In the genomic region with DNA sequence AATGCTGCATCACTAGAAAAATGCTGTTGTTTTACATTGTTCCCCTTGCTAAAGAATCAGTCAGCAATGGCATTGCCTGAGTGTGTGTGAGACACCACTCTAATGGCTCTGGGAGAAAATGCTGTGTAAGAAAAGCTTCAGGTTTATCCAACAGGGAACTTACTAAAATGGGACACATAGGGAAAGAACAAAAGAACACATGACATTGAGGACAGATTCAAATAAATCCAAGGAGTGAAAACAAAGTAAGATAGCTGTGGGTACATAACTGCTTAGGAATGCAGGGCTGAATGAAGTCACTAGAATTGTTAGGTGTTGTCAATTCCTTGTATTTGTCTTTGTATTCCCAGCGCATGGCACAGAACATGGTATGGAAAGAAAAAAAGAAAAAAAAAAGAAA, we compare ENCODE assay signal across 33 cellular contexts. TPM values are rescaled to one million over a fixed set of nuclear protein-coding genes. Genes with fewer than 3 reads are reported as not detected.
A peak's percentile ranks its signal among the peaks of the same experiment; 100 is the strongest.
DNase-seq lines count a peak whose midpoint lies in the region; ATAC-seq and TF ChIP-seq lines count a peak whose summit lies in the region.
"Had no signal": no experiment of that assay in that cellular context is flagged by ENCODE, and none has a peak within 500 bp of the region (broad histone marks: within the 10 kb centered on the region; RNA-seq: fewer than 3 reads in every experiment).

No MANE protein-coding gene starts in this region.

- peak overlapping the region; percentile 93 for H3K27ac ChIP-seq in GM23248
- H3K27ac ChIP-seq in ascending aorta, result peak overlapping the region; percentile 91
- H3K27ac ChIP-seq in WERI-Rb-1, result no peak overlapping the region
- H3K27ac ChIP-seq: BLaER1, colonic mucosa, gastrocnemius medialis, KMS-11, left lung, SK-N-MC, skin epidermis, VCaP had no signal

- no peak overlapping the region for H3K27ac Mint-ChIP-seq in T-helper 17 cell
- H3K27ac Mint-ChIP-seq: activated naive CD4-positive, alpha-beta T cell treated with anti-CD3 and anti-CD28 coated beads for 36 hours; activated T-helper 1 cell treated with anti-CD3 and anti-CD28 coated beads, Interleukin-12 subunit alpha, Interleukin-12 subunit beta, Interleukin-2, Interleukin-4 antibody, amounts not matched to agents 30 ng/mL and 10 ng/mL and 1 ng/mL, durations not matched to agents 14 hours and 24 hours and 36 hours; naive B cell had no signal

- H3K9me3 ChIP-seq in GM23248 (ENCODE audit: low read depth) (no peaks in the 10 kb centered on the region), ascending aorta (no peaks in the 10 kb centered on the region), skeletal muscle satellite cell (replicated peaks; ENCODE audit: low read length) (no peaks in the 10 kb centered on the region), WERI-Rb-1 (ENCODE audit: severe bottlenecking) (no peaks in the 10 kb centered on the region), T-helper 17 cell (ENCODE audit: control insufficient read depth, low read length, poor library complexity, severe bottlenecking) (no peaks in the 10 kb centered on the region)
- H3K9me3 ChIP-seq: BLaER1, colonic mucosa, gastrocnemius medialis, left lung, stomach, transverse colon had no signal

- H4K20me1 ChIP-seq in GM23248 (ENCODE audit: insufficient read depth), result peaks cover 13% of the 10 kb centered on the region; the same call in 1 of the 2 replicates
- H4K20me1 ChIP-seq: BLaER1 had no signal

- H3K79me2 ChIP-seq in GM23248 (ENCODE audit: insufficient read depth), result peaks cover 100% of the 10 kb centered on the region

- H3F3A ChIP-seq in GM23248 (ENCODE audit: insufficient read depth), result peaks cover 100% of the 10 kb centered on the region

- no peaks in the 10 kb centered on the region for H3K4me1 Mint-ChIP-seq in T-helper 17 cell
- H3K4me1 Mint-ChIP-seq: naive B cell had no signal

- intact Hi-C loops in ascending aorta (cut with DNase I), result no loop called here

- H3K27me3 ChIP-seq in GM23248 (replicated peaks; ENCODE audit: insufficient read depth), result no peaks in the 10 kb centered on the region
- H3K27me3 ChIP-seq in ascending aorta, result no peaks in the 10 kb centered on the region
- H3K27me3 ChIP-seq in skeletal muscle satellite cell (ENCODE audit: control insufficient read depth, insufficient read depth, low read length), result no peaks in the 10 kb centered on the region
- H3K27me3 ChIP-seq in WERI-Rb-1 (ENCODE audit: insufficient read depth, low read depth, severe bottlenecking), result no peaks in the 10 kb centered on the region
- H3K27me3 ChIP-seq: BLaER1, colonic mucosa, gastrocnemius medialis, transverse colon had no signal

- in situ Hi-C loops in GM23248 (cut with MboI), result no loop called here

- no peak overlapping the region for H2AFZ ChIP-seq in GM23248

- H3K27me3 Mint-ChIP-seq in T-helper 17 cell, result peaks cover 19% of the 10 kb centered on the region

- H3K9me2 ChIP-seq in GM23248 (ENCODE audit: insufficient read depth), result no peaks in the 10 kb centered on the region

- TF ChIP-seq CTCF in ascending aorta (IDR thresholded peaks at IDR 0.05) (no peak), fibroblast of villous mesenchyme (IDR thresholded peaks at IDR 0.05; ENCODE audit: insufficient read depth, low read depth, low read length) (no peak), WERI-Rb-1 (IDR thresholded peaks at IDR 0.05; ENCODE audit: low read depth, low read length) (no peak)

- 92 to 100% methylated on average over 1 of the region's 1 CpG for WGBS in GM23248 (ENCODE audit: low coverage in 1 of 2, low lambda C conversion rate in 2 of 2, missing lambda C conversion rate in 2 of 2), 2 experiments

- H3K4me3 ChIP-seq in GM23248, result peak overlapping the region; percentile 99
- H3K4me3 ChIP-seq in ascending aorta, result no peak overlapping the region
- no peak overlapping the region for H3K4me3 ChIP-seq in fibroblast of villous mesenchyme (ENCODE audit: low read depth, low read length)
- H3K4me3 ChIP-seq in skeletal muscle satellite cell (ENCODE audit: low read length), result no peak overlapping the region
- no peak overlapping the region for H3K4me3 ChIP-seq in WERI-Rb-1 (ENCODE audit: low read depth, low read length)
- H3K4me3 ChIP-seq: BLaER1, colonic mucosa, gastrocnemius medialis, left lung, SK-N-MC, skin epidermis, stomach, transverse colon had no signal

- H3K36me3 ChIP-seq in GM23248 (ENCODE audit: low read depth), result peaks cover 99% of the 10 kb centered on the region
- H3K36me3 ChIP-seq in ascending aorta, result peaks cover 16 to 27% of the 10 kb centered on the region in 2 donors
- peaks cover 91% of the 10 kb centered on the region for H3K36me3 ChIP-seq in skeletal muscle satellite cell (ENCODE audit: insufficient read depth, low read length)
- no peaks in the 10 kb centered on the region for H3K36me3 ChIP-seq in WERI-Rb-1
- H3K36me3 ChIP-seq: BLaER1, colonic mucosa, left lung, transverse colon had no signal

- no peak overlapping the region for H3K4me3 Mint-ChIP-seq in T-helper 17 cell
- H3K4me3 Mint-ChIP-seq: activated naive CD4-positive, alpha-beta T cell treated with anti-CD3 and anti-CD28 coated beads for 36 hours; activated T-helper 1 cell treated with anti-CD3 and anti-CD28 coated beads, Interleukin-12 subunit alpha, Interleukin-12 subunit beta, Interleukin-2, Interleukin-4 antibody, amounts not matched to agents 30 ng/mL and 10 ng/mL and 1 ng/mL, durations not matched to agents 14 hours and 24 hours and 36 hours; naive B cell had no signal

- H3K36me3 Mint-ChIP-seq in T-helper 17 cell (ENCODE audit: low read depth), result no peaks in the 10 kb centered on the region
- H3K36me3 Mint-ChIP-seq: naive B cell had no signal

- peaks cover 96% of the 10 kb centered on the region for H3K4me1 ChIP-seq in GM23248 (ENCODE audit: insufficient read depth)
- peaks cover 5 to 25% of the 10 kb centered on the region in 2 donors for H3K4me1 ChIP-seq in ascending aorta
- H3K4me1 ChIP-seq in skeletal muscle satellite cell (ENCODE audit: control insufficient read depth, insufficient read depth, low read length), result peaks cover 91% of the 10 kb centered on the region
- H3K4me1 ChIP-seq: BLaER1, colonic mucosa, left lung, stomach had no signal

- H3K4me2 ChIP-seq in GM23248 (ENCODE audit: unreplicated experiment) (peak overlapping the region; percentile 100), skeletal muscle satellite cell (ENCODE audit: low read length) (peak overlapping the region; percentile 3)
- H3K4me2 ChIP-seq: BLaER1, KMS-11 had no signal

- peak overlapping the region; percentile 54 for H3K9ac ChIP-seq in GM23248
- H3K9ac ChIP-seq in skeletal muscle satellite cell (ENCODE audit: low read depth, low read length), result no peak overlapping the region
- H3K9ac ChIP-seq: BLaER1, KMS-11 had no signal

- DNase-seq in GM23248 (peak; percentile 55), ascending aorta (ENCODE audit: low spot score in 2 of 2) (no peak), fibroblast of villous mesenchyme (ENCODE audit: low read depth) (peak; percentile 31), WERI-Rb-1 (no peak), T-helper 17 cell (no peak)
- DNase-seq: ACHN; activated CD4-positive, alpha-beta T cell treated with anti-CD3 and anti-CD28 coated beads, Interleukin-2, amount 50 U/mL, for 1 hour; activated naive CD4-positive, alpha-beta T cell treated with anti-CD3 and anti-CD28 coated beads for 36 hours; colonic mucosa; effector memory CD4-positive, alpha-beta T cell; erythroblast; gastrocnemius medialis; HCEC 1CT; hypothalamus; left lung; naive B cell; NCI-H1436; NCI-H446; NCI-H774; stimulated activated CD4-positive, alpha-beta T cell treated with anti-CD3 and anti-CD28 coated beads, Interleukin-1b, Interleukin-23, amount 100 ng/mL, for 48 hours; stomach; transverse colon had no signal

- ATAC-seq in GM18861 (IDR thresholded peaks at IDR 0.05; ENCODE audit: unreplicated experiment) (no peak), HG03045 (IDR thresholded peaks at IDR 0.05; ENCODE audit: unreplicated experiment) (no peak), T-helper 17 cell (no peak)
- ATAC-seq: gastrocnemius medialis, left lung had no signal

RNA-seq across cellular contexts. Expression of a gene that starts 24.2 kb away (rescaled TPM):
- 4.1 and 7.1 TPM in 2 replicates for total RNA-seq in GM23248 (2014; rRNA removed; shearing (Covaris generic))
- polyA plus RNA-seq in GM23248 (2016; fragmentation: Nextera tagmentation; extraction: Ambion mirVana), result 0.84 and 2.9 TPM in 2 replicates
- total RNA-seq in ascending aorta (not detected), fibroblast of villous mesenchyme (6.0 and 9.3 TPM in 2 replicates), T-helper 17 cell (not detected)
- 19.2 and 31.2 TPM in 2 replicates for total RNA-seq in skeletal muscle satellite cell (2012; rRNA removed)
- total RNA-seq: activated naive CD4-positive, alpha-beta T cell treated with anti-CD3 and anti-CD28 coated beads for 36 hours; activated T-helper 1 cell treated with anti-CD3 and anti-CD28 coated beads, Interleukin-12 subunit alpha, Interleukin-12 subunit beta, Interleukin-2, Interleukin-4 antibody, amounts not matched to agents 30 ng/mL and 10 ng/mL and 1 ng/mL, durations not matched to agents 14 hours and 24 hours and 36 hours; colonic mucosa; OCI-LY7; T-helper 2 cell treated with Interferon-gamma antibody and Interleukin-4, amounts not matched to agents 100 ng/mL and 5 ng/mL, for 36 hours; transverse colon had no signal
- polyA plus RNA-seq: stomach had no signal

Comparison
In these comparisons a context has a peak if more than half of its experiments do, and no peak if none do; other contexts are left out.
1. DNase-seq: peak in GM23248 (single experiment) and fibroblast of villous mesenchyme (single experiment); none in ascending aorta (0 of 2), WERI-Rb-1 (single experiment) and T-helper 17 cell (0 of 3).